In genomic region chr2:131368493-131369066, GRCh38 we compare ENCODE assay signal across 3 cellular contexts. TPM values are rescaled to one million over a fixed set of nuclear protein-coding genes. Genes with fewer than 3 reads are reported as not detected.
"Had no signal": no experiment of that assay in that cellular context is flagged by ENCODE, and none has a peak within 500 bp of the region (broad histone marks: within the 10 kb centered on the region; RNA-seq: fewer than 3 reads in every experiment).

No MANE protein-coding gene starts in this region.

RNA-seq across cellular contexts. Expression of gene RAB6D, which starts 4.6 kb away (rescaled TPM):
- total RNA-seq: LHCN-M2, PC-9, Right ventricle myocardium superior had no signal
